2 cellular contexts compared by ENCODE assay signal in the genomic region with DNA sequence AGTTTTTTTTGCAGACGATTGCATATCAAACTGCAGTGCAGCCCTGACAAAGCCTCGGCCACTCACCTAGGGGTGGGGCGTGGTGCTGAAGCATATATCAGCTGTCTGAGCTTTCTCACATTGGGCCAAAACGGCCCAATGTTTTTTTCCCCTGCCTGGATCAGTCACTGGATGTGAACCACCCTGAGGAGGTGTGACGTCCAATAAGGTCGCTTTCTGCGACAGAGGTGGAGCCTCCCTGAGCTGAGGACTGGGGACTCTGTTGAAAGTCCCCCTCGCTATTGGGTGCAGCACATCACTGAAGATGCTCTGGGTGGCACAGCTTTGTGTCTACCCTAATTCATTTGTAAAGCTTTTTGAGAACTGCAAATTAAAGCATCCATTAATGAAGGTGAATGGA.
TF ChIP-seq lines count a peak whose summit lies in the region.

No MANE protein-coding gene starts in this region.

TF ChIP-seq in GM23338, 12 proteins besides CTCF, POLR2A, EP300 and RAD21 (continued from another document):
- no peak for TF ChIP-seq EZH2phosphoT487 (IDR thresholded peaks at IDR 0.05; ENCODE audit: unreplicated experiment)
- no peak for TF ChIP-seq ZNF114 (CRISPR knock-in tag; IDR thresholded peaks at IDR 0.05)
- no peak for TF ChIP-seq JUNB (IDR thresholded peaks at IDR 0.05; ENCODE audit: unreplicated experiment)
- TF ChIP-seq, protein P1, sequence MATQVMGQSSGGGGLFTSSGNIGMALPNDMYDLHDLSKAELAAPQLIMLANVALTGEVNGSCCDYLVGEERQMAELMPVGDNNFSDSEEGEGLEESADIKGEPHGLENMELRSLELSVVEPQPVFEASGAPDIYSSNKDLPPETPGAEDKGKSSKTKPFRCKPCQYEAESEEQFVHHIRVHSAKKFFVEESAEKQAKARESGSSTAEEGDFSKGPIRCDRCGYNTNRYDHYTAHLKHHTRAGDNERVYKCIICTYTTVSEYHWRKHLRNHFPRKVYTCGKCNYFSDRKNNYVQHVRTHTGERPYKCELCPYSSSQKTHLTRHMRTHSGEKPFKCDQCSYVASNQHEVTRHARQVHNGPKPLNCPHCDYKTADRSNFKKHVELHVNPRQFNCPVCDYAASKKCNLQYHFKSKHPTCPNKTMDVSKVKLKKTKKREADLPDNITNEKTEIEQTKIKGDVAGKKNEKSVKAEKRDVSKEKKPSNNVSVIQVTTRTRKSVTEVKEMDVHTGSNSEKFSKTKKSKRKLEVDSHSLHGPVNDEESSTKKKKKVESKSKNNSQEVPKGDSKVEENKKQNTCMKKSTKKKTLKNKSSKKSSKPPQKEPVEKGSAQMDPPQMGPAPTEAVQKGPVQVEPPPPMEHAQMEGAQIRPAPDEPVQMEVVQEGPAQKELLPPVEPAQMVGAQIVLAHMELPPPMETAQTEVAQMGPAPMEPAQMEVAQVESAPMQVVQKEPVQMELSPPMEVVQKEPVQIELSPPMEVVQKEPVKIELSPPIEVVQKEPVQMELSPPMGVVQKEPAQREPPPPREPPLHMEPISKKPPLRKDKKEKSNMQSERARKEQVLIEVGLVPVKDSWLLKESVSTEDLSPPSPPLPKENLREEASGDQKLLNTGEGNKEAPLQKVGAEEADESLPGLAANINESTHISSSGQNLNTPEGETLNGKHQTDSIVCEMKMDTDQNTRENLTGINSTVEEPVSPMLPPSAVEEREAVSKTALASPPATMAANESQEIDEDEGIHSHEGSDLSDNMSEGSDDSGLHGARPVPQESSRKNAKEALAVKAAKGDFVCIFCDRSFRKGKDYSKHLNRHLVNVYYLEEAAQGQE (IDR thresholded peaks at IDR 0.05; ENCODE audit: unreplicated experiment), result no peak
- no peak for TF ChIP-seq POLR2AphosphoS5 (IDR thresholded peaks at IDR 0.05; ENCODE audit: low read depth)
- no peak for TF ChIP-seq CREB1 (CRISPR knock-in tag; IDR thresholded peaks at IDR 0.05; ENCODE audit: low read depth)
- TF ChIP-seq, protein P2, sequence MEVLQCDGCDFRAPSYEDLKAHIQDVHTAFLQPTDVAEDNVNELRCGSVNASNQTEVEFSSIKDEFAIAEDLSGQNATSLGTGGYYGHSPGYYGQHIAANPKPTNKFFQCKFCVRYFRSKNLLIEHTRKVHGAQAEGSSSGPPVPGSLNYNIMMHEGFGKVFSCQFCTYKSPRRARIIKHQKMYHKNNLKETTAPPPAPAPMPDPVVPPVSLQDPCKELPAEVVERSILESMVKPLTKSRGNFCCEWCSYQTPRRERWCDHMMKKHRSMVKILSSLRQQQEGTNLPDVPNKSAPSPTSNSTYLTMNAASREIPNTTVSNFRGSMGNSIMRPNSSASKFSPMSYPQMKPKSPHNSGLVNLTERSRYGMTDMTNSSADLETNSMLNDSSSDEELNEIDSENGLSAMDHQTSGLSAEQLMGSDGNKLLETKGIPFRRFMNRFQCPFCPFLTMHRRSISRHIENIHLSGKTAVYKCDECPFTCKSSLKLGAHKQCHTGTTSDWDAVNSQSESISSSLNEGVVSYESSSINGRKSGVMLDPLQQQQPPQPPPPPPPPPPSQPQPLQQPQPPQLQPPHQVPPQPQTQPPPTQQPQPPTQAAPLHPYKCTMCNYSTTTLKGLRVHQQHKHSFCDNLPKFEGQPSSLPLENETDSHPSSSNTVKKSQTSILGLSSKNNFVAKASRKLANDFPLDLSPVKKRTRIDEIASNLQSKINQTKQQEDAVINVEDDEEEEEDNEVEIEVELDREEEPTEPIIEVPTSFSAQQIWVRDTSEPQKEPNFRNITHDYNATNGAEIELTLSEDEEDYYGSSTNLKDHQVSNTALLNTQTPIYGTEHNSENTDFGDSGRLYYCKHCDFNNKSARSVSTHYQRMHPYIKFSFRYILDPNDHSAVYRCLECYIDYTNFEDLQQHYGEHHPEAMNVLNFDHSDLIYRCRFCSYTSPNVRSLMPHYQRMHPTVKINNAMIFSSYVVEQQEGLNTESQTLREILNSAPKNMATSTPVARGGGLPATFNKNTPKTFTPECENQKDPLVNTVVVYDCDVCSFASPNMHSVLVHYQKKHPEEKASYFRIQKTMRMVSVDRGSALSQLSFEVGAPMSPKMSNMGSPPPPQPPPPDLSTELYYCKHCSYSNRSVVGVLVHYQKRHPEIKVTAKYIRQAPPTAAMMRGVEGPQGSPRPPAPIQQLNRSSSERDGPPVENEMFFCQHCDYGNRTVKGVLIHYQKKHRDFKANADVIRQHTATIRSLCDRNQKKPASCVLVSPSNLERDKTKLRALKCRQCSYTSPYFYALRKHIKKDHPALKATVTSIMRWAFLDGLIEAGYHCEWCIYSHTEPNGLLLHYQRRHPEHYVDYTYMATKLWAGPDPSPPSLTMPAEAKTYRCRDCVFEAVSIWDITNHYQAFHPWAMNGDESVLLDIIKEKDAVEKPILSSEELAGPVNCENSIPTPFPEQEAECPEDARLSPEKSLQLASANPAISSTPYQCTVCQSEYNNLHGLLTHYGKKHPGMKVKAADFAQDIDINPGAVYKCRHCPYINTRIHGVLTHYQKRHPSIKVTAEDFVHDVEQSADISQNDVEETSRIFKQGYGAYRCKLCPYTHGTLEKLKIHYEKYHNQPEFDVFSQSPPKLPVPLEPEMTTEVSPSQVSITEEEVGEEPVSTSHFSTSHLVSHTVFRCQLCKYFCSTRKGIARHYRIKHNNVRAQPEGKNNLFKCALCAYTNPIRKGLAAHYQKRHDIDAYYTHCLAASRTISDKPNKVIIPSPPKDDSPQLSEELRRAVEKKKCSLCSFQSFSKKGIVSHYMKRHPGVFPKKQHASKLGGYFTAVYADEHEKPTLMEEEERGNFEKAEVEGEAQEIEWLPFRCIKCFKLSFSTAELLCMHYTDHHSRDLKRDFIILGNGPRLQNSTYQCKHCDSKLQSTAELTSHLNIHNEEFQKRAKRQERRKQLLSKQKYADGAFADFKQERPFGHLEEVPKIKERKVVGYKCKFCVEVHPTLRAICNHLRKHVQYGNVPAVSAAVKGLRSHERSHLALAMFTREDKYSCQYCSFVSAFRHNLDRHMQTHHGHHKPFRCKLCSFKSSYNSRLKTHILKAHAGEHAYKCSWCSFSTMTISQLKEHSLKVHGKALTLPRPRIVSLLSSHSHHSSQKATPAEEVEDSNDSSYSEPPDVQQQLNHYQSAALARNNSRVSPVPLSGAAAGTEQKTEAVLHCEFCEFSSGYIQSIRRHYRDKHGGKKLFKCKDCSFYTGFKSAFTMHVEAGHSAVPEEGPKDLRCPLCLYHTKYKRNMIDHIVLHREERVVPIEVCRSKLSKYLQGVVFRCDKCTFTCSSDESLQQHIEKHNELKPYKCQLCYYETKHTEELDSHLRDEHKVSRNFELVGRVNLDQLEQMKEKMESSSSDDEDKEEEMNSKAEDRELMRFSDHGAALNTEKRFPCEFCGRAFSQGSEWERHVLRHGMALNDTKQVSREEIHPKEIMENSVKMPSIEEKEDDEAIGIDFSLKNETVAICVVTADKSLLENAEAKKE (CRISPR knock-in tag; IDR thresholded peaks at IDR 0.05), result no peak

TF ChIP-seq in WTC11, 78 proteins besides CTCF, POLR2A, EP300 and RAD21 (continued from another document):
- TF ChIP-seq, protein P3, sequence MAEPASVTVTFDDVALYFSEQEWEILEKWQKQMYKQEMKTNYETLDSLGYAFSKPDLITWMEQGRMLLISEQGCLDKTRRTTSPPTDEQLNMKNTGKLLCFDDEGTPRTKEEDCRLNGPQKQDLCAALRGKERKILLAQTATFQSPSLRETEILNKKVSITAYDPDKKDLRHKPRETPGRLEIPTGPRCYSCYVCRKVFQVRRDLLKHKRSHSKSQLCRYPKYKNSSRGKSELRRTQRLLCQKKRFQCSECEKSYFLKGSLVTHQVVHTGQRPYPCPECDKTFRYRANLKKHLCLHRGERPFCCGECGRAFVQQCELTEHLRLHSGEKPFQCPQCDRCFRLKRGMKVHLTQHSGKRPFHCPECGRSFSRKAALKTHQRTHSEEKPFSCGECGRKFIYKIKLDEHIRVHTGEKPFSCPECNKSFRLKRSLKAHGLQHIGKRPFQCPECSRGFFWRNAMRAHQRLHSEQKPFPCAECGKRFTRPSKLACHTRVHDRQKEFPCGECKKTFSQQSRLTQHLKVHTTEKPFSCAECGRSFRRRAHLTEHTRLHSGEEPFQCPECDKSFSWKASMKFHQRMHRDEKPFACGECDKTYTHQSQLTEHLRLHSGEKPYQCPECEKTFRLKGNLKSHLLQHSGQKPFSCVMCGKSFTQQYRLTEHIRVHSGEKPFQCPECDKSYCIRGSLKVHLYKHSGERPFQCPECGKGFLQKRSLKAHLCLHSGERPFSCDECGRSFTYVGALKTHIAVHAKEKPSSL (CRISPR knock-in tag; conservative IDR thresholded peaks at IDR 0.05), result no peak
- no peak for TF ChIP-seq TEAD4 (CRISPR knock-in tag; IDR thresholded peaks at IDR 0.05)
